In the genomic region with DNA sequence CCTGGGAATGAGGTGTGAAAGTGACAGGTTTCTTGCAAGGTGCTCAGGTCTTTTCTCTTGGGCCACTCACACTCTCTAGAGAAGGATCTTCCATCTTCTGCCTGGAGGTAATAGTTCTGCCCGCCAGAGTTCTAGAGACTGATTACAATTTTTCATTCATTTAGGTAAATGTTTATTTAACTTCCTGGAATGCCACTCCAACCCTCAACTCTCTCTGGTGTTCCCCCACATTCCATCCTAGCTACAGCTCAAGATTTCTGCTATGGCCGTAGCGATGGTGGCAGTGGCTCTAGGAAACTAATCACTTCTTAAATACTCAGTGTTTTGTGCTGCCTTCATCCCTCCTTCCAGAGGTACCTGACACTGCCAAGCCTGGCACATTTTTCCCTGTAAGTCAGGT, we compare ENCODE assay signal across 20 cellular contexts.
DNase-seq lines count a peak whose midpoint lies in the region; ATAC-seq and TF ChIP-seq lines count a peak whose summit lies in the region.
"Had no signal": no experiment of that assay in that cellular context is flagged by ENCODE, and none has a peak within 500 bp of the region (broad histone marks: within the 10 kb centered on the region; RNA-seq: fewer than 3 reads in every experiment).

No MANE protein-coding gene starts in this region.

- H2AFZ ChIP-seq in trophoblast cell (ENCODE audit: insufficient read depth, low read length, poor library complexity) = no peak overlapping the region
- no peak overlapping the region for H2AFZ ChIP-seq in MM.1S (ENCODE audit: low read length)

- H3K79me1 ChIP-seq in trophoblast cell (ENCODE audit: low read length) = no peaks in the 10 kb centered on the region

- H2BK120ac ChIP-seq in trophoblast cell (ENCODE audit: insufficient read depth, low read length, poor library complexity) = no peak overlapping the region

- H4K91ac ChIP-seq in trophoblast cell (ENCODE audit: low read depth, low read length) = no peak overlapping the region

- no peaks in the 10 kb centered on the region for H3K9me2 ChIP-seq in MM.1S (replicated peaks; ENCODE audit: insufficient read depth, low read length)

- no peak overlapping the region for H3K4ac ChIP-seq in trophoblast cell (ENCODE audit: low read depth, low read length)

- H3K79me2 ChIP-seq in trophoblast cell (ENCODE audit: control insufficient read depth, insufficient read depth, low read length, poor library complexity) (no peaks in the 10 kb centered on the region), MM.1S (ENCODE audit: low read length) (no peaks in the 10 kb centered on the region)

- no peaks in the 10 kb centered on the region for H4K20me1 ChIP-seq in MM.1S (ENCODE audit: insufficient read depth, low read length)

- H3K9me3 ChIP-seq in left lung (no peaks in the 10 kb centered on the region), trophoblast cell (ENCODE audit: insufficient read depth, low read depth, low read length) (no peaks in the 10 kb centered on the region), sigmoid colon (no peaks in the 10 kb centered on the region), suprapubic skin (no peaks in the 10 kb centered on the region), breast epithelium (no peaks in the 10 kb centered on the region), MM.1S (replicated peaks; ENCODE audit: insufficient read depth, low read length) (no peaks in the 10 kb centered on the region)
- H3K9me3 ChIP-seq: A549, HAP-1 had no signal

- intact Hi-C loops in left lung (cut with DNase I) = no loop called here
- intact Hi-C loops in sigmoid colon (cut with DNase I) = loop anchor here (2.0 to 5.0 kb wide), 2 partner anchors 277 to 571 kb away; no protein-coding TSS in a partner anchor
- intact Hi-C loops in breast epithelium (cut with DNase I; ENCODE audit: low total_unique reads) = no loop called here

- no peak overlapping the region for H2BK12ac ChIP-seq in trophoblast cell (ENCODE audit: low read length)

- H3K23ac ChIP-seq in trophoblast cell (ENCODE audit: low read length) = no peak overlapping the region

- H3K9ac ChIP-seq in trophoblast cell (ENCODE audit: low read length) (peak overlapping the region; percentile 21), MM.1S (ENCODE audit: low read length) (no peak overlapping the region)

- no peak overlapping the region for H3K14ac ChIP-seq in trophoblast cell (ENCODE audit: low read length)

- no peak overlapping the region for H4K8ac ChIP-seq in trophoblast cell (ENCODE audit: low read depth, low read length)

- H3K18ac ChIP-seq in trophoblast cell (ENCODE audit: low read length) = no peak overlapping the region

- TF ChIP-seq POLR2A in sigmoid colon (IDR thresholded peaks at IDR 0.05) (no peak), suprapubic skin (IDR thresholded peaks at IDR 0.05) (no peak), breast epithelium (IDR thresholded peaks at IDR 0.05) (no peak)

- H2BK5ac ChIP-seq in trophoblast cell (ENCODE audit: low read depth, low read length, poor library complexity) = no peak overlapping the region

- no peaks in the 10 kb centered on the region for H3F3A ChIP-seq in MM.1S (ENCODE audit: insufficient read depth, low read length)

- H3K4me1 ChIP-seq in left lung (no peaks in the 10 kb centered on the region), trophoblast cell (ENCODE audit: control insufficient read depth in 1 of 2, insufficient read depth in 2 of 2, low read length in 2 of 2) (no peaks in the 10 kb centered on the region), sigmoid colon (peaks cover 0 to 49% (median 33%) of the 10 kb centered on the region in 4 donors), suprapubic skin (no peaks in the 10 kb centered on the region), breast epithelium (no peaks in the 10 kb centered on the region), MM.1S (ENCODE audit: low read length) (no peaks in the 10 kb centered on the region)
- H3K4me1 ChIP-seq: A549, HAP-1 had no signal

- H3K4me3 ChIP-seq in left lung = no peak overlapping the region
- no peak overlapping the region for H3K4me3 ChIP-seq in trophoblast cell (ENCODE audit: low read depth, low read length)
- H3K4me3 ChIP-seq in sigmoid colon = no peak overlapping the region
- no peak overlapping the region for H3K4me3 ChIP-seq in suprapubic skin
- no peak overlapping the region for H3K4me3 ChIP-seq in breast epithelium
- no peak overlapping the region for H3K4me3 ChIP-seq in MM.1S (ENCODE audit: low read length)
- H3K4me3 ChIP-seq: A549, HAP-1 had no signal

- H3K27me3 ChIP-seq in left lung (no peaks in the 10 kb centered on the region), trophoblast cell (ENCODE audit: insufficient read depth, low read length) (no peaks in the 10 kb centered on the region), sigmoid colon (no peaks in the 10 kb centered on the region), suprapubic skin (no peaks in the 10 kb centered on the region), breast epithelium (no peaks in the 10 kb centered on the region), MM.1S (replicated peaks; ENCODE audit: insufficient read depth, low read length) (no peaks in the 10 kb centered on the region)

- no peak overlapping the region for H2AK5ac ChIP-seq in trophoblast cell (ENCODE audit: low read length)

- H3K4me2 ChIP-seq in trophoblast cell (ENCODE audit: low read length) (no peak overlapping the region), MM.1S (ENCODE audit: low read depth, low read length) (no peak overlapping the region)
- H3K4me2 ChIP-seq: A549 had no signal

- ATAC-seq in left lung = peak; percentile 76
- ATAC-seq: A549 had no signal

- H4K12ac ChIP-seq in trophoblast cell (ENCODE audit: low read depth, low read length) = no peak overlapping the region

- H3K36me3 ChIP-seq in left lung = no peaks in the 10 kb centered on the region
- no peaks in the 10 kb centered on the region for H3K36me3 ChIP-seq in trophoblast cell (ENCODE audit: control insufficient read depth in 1 of 2, insufficient read depth in 2 of 2, low read length in 2 of 2)
- no peaks in the 10 kb centered on the region for H3K36me3 ChIP-seq in sigmoid colon
- no peaks in the 10 kb centered on the region for H3K36me3 ChIP-seq in suprapubic skin
- no peaks in the 10 kb centered on the region for H3K36me3 ChIP-seq in breast epithelium
- H3K36me3 ChIP-seq in MM.1S (replicated peaks; ENCODE audit: insufficient read depth, low read length) = no peaks in the 10 kb centered on the region
- H3K36me3 ChIP-seq: HAP-1 had no signal

- no peak for TF ChIP-seq EP300 in sigmoid colon (IDR thresholded peaks at IDR 0.05)
- TF ChIP-seq EP300 in suprapubic skin (IDR thresholded peaks at IDR 0.05) = no peak

- TF ChIP-seq CTCF in left lung (IDR thresholded peaks at IDR 0.05) (no peak), sigmoid colon (IDR thresholded peaks at IDR 0.05) (no peak), suprapubic skin (IDR thresholded peaks at IDR 0.05) (no peak), breast epithelium (IDR thresholded peaks at IDR 0.05) (no peak), MM.1S (IDR thresholded peaks at IDR 0.05; ENCODE audit: low read length) (no peak)

- no CpG with 5 or more reads among the region's 3 CpGs for WGBS in trophoblast cell (ENCODE audit: extremely low coverage, insufficient coverage, insufficient read length)
- WGBS in sigmoid colon, 2 donors = 87 to 89% methylated on average over 3 of the region's 3 CpGs
- 89% methylated on average over 3 of the region's 3 CpGs for WGBS in suprapubic skin

- DNase-seq in left lung (no peak), trophoblast cell (no peak), sigmoid colon (no peak), suprapubic skin (ENCODE audit: low spot score in 2 of 2) (no peak), breast epithelium (ENCODE audit: low spot score in 2 of 2) (no peak), MM.1S (no peak)
- DNase-seq: 8988T; ACHN; AML-193; C1 segment of cervical spinal cord; Calu3; CD4-positive, alpha-beta memory T cell; COR-L47; DMS53; DMS79 treated with DMSO at 0.1 percent for 48 hours; GF-D8; GOT3; HFFc6 had no signal

- H3K27ac ChIP-seq in left lung (no peak overlapping the region), trophoblast cell (ENCODE audit: low read depth, low read length) (no peak overlapping the region), sigmoid colon (peak overlapping the region in 3 of 4 donors; percentile 59 to 73 (median 72)), suprapubic skin (no peak overlapping the region), breast epithelium (no peak overlapping the region), MM.1S (ENCODE audit: low read length) (no peak overlapping the region)
- H3K27ac ChIP-seq: A549 had no signal

Comparison
In these comparisons a context has a peak if more than half of its experiments do, and no peak if none do; other contexts are left out.
1. H3K27ac ChIP-seq: peak in sigmoid colon (3 of 4); none in left lung (0 of 2), trophoblast cell (single experiment), suprapubic skin (single experiment), breast epithelium (0 of 2) and MM.1S (single experiment).